ENCODE assay signal across 8 cellular contexts in genomic region chr2:217166241-217166640, GRCh38.
A peak's percentile ranks its signal among the peaks of the same experiment; 100 is the strongest.
DNase-seq lines count a peak whose midpoint lies in the region; ATAC-seq and TF ChIP-seq lines count a peak whose summit lies in the region.

No MANE protein-coding gene starts in this region.

- H3K4me3 Mint-ChIP-seq in WTC11, result no peak overlapping the region

- H3K36me3 Mint-ChIP-seq in WTC11, result no peaks in the 10 kb centered on the region

- 47 to 68% methylated on average over 2 of the region's 2 CpGs for WGBS in upper lobe of left lung, 2 donors

- H3K4me1 Mint-ChIP-seq in WTC11, result no peaks in the 10 kb centered on the region

- CTCF ChIA-PET in WTC11 (lab: Charles Lee), result interaction anchor here (0.6 to 1.9 kb wide), 38 partner anchors 9 to 668 kb away, joined by 3 to 30 read pairs (median 4); partner anchors contain the start of genes IGFBP5 and RPL37A

- DNase-seq in NCI-H1092 treated with DMSO at 0.1 percent for 48 hours (lab: John Stamatoyannopoulos, UW) (peak; percentile 69), WTC11 (ENCODE audit: low spot score) (no peak), iPS DF 4.7 (ENCODE audit: extremely low read depth, low spot score) (peak; percentile 44), upper lobe of left lung (no peak)

- TF ChIP-seq CTCF in GM12874 (IDR thresholded peaks at IDR 0.05; ENCODE audit: insufficient read depth, low read depth, low read length) (peak; percentile 41), WTC11 (IDR thresholded peaks at IDR 0.05) (no peak), upper lobe of left lung (IDR thresholded peaks at IDR 0.05) (peak in 4 of 6 experiments; percentile 16 to 43 (median 34))

- no peaks in the 10 kb centered on the region; the same call in 1 of the 2 replicates for H3K27me3 Mint-ChIP-seq in WTC11 (ENCODE audit: low read depth)

- TF ChIP-seq POLR2A in upper lobe of left lung (IDR thresholded peaks at IDR 0.05), result no peak

- no peak overlapping the region for H3K27ac ChIP-seq in upper lobe of left lung

- POLR2A ChIA-PET in WTC11 (lab: Charles Lee), result no interaction called here

- no peaks in the 10 kb centered on the region for H3K27me3 ChIP-seq in upper lobe of left lung

- peak; percentile 75 for ATAC-seq in WTC11
- peak in 1 of 2 donors; percentile 68 for ATAC-seq in upper lobe of left lung (ENCODE audit: low FRiP score in 2 of 2)
- ATAC-seq in GM18870 (IDR thresholded peaks at IDR 0.05; ENCODE audit: unreplicated experiment), result no peak
- no peak for ATAC-seq in HG02938 (IDR thresholded peaks at IDR 0.05; ENCODE audit: unreplicated experiment)
- ATAC-seq in HG02852 (IDR thresholded peaks at IDR 0.05; ENCODE audit: unreplicated experiment), result no peak

- no peak overlapping the region for H3K4me3 ChIP-seq in upper lobe of left lung

- TF ChIP-seq EP300 in upper lobe of left lung (IDR thresholded peaks at IDR 0.05), result no peak

- no peaks in the 10 kb centered on the region for H3K36me3 ChIP-seq in upper lobe of left lung

- no peaks in the 10 kb centered on the region for H3K9me3 ChIP-seq in upper lobe of left lung

- H3K4me1 ChIP-seq in upper lobe of left lung, result peaks cover 0 to 7% (median 0%) of the 10 kb centered on the region in 4 donors

- no peak overlapping the region for H3K27ac Mint-ChIP-seq in WTC11

- peaks cover 22% of the 10 kb centered on the region for H3K9me3 Mint-ChIP-seq in WTC11

TF ChIP-seq in WTC11, 78 proteins besides CTCF, POLR2A, EP300 and RAD21:
- TF ChIP-seq NFE2L1 (CRISPR knock-in tag; IDR thresholded peaks at IDR 0.05), result no peak
- TF ChIP-seq ATF6 (CRISPR knock-in tag; IDR thresholded peaks at IDR 0.05), result no peak
- TF ChIP-seq ATF1 (CRISPR knock-in tag; IDR thresholded peaks at IDR 0.05), result no peak
- no peak for TF ChIP-seq AR (CRISPR knock-in tag; IDR thresholded peaks at IDR 0.05)
- no peak for TF ChIP-seq ZNF671 (CRISPR knock-in tag; IDR thresholded peaks at IDR 0.05)
- TF ChIP-seq JAZF1 (CRISPR knock-in tag; IDR thresholded peaks at IDR 0.05), result no peak
- TF ChIP-seq NR1H2 (CRISPR knock-in tag; IDR thresholded peaks at IDR 0.05), result no peak
- no peak for TF ChIP-seq ZNF232 (CRISPR knock-in tag; IDR thresholded peaks at IDR 0.05)

Comparison
In these comparisons a context has a peak if more than half of its experiments do, and no peak if none do; other contexts are left out.
1. DNase-seq: peak in NCI-H1092 treated with DMSO at 0.1 percent for 48 hours (single experiment) and iPS DF 4.7 (single experiment); none in WTC11 (single experiment) and upper lobe of left lung (0 of 2).